11 cellular contexts compared by ENCODE assay signal in genomic region chr3:172194702-172195392, GRCh38.
DNase-seq lines count a peak whose midpoint lies in the region; ATAC-seq and TF ChIP-seq lines count a peak whose summit lies in the region.
"Had no signal": no experiment of that assay in that cellular context is flagged by ENCODE, and none has a peak within 500 bp of the region (broad histone marks: within the 10 kb centered on the region; RNA-seq: fewer than 3 reads in every experiment).

No MANE protein-coding gene starts in this region.

- H3K27me3 Mint-ChIP-seq in mesothelial cell of epicardium (ENCODE audit: low read depth): no peaks in the 10 kb centered on the region

- H3K9me3 Mint-ChIP-seq in mesothelial cell of epicardium: no peaks in the 10 kb centered on the region
- H3K9me3 Mint-ChIP-seq in activated naive CD4-positive, alpha-beta T cell treated with anti-CD3 and anti-CD28 coated beads, Interleukin-2, amount 50 U/mL, for 72 hours: peaks cover 0 to under 1% of the 10 kb centered on the region in 2 donors

- H3K27ac ChIP-seq in body of pancreas: no peak overlapping the region

- H3K36me3 ChIP-seq in body of pancreas (replicated peaks in 1 of 2; ENCODE audit: insufficient read depth in 1 of 2, low read depth in 2 of 2): no peaks in the 10 kb centered on the region

- ATAC-seq in body of pancreas (peak; percentile 77), HG03354 (IDR thresholded peaks at IDR 0.05; ENCODE audit: poor library complexity, severe bottlenecking, unreplicated experiment) (no peak), GM19023 (IDR thresholded peaks at IDR 0.05; ENCODE audit: unreplicated experiment) (no peak)
- no peak for ATAC-seq in activated naive CD4-positive, alpha-beta T cell treated with anti-CD3 and anti-CD28 coated beads, Interleukin-2, amount 50 U/mL, for 72 hours

- 27 to 30% methylated on average over 4 of the region's 4 CpGs for WGBS in body of pancreas, 2 donors

- H3K4me1 ChIP-seq in body of pancreas: peaks cover 23% of the 10 kb centered on the region

- no peak for TF ChIP-seq POLR2A in body of pancreas (IDR thresholded peaks at IDR 0.05)

- H3K27ac Mint-ChIP-seq in mesothelial cell of epicardium: peak overlapping the region; percentile 48
- no peak overlapping the region for H3K27ac Mint-ChIP-seq in activated naive CD4-positive, alpha-beta T cell treated with anti-CD3 and anti-CD28 coated beads, Interleukin-2, amount 50 U/mL, for 72 hours

- H3K9me3 ChIP-seq in body of pancreas: no peaks in the 10 kb centered on the region

- H3K27me3 ChIP-seq in body of pancreas: no peaks in the 10 kb centered on the region

- H3K4me3 Mint-ChIP-seq in mesothelial cell of epicardium: no peak overlapping the region

- H3K36me3 Mint-ChIP-seq in mesothelial cell of epicardium: peaks cover 10% of the 10 kb centered on the region
- peaks cover 0 to 6% of the 10 kb centered on the region in 2 donors for H3K36me3 Mint-ChIP-seq in activated naive CD4-positive, alpha-beta T cell treated with anti-CD3 and anti-CD28 coated beads, Interleukin-2, amount 50 U/mL, for 72 hours

- no peak for TF ChIP-seq CTCF in body of pancreas (IDR thresholded peaks at IDR 0.05)
- TF ChIP-seq CTCF in mesothelial cell of epicardium (IDR thresholded peaks at IDR 0.05; ENCODE audit: unreplicated experiment): no peak

- DNase-seq in Daoy (ENCODE audit: low read depth) (peak; percentile 72), NCI-H1436 (lab: John Stamatoyannopoulos, UW) (peak; percentile 71), body of pancreas (peak in 1 of 4 donors; percentile 45), mesothelial cell of epicardium (ENCODE audit: low spot score in 2 of 2, unreplicated experiment in 2 of 2) (no peak), RPMI8226 (no peak)
- DNase-seq in activated naive CD4-positive, alpha-beta T cell treated with anti-CD3 and anti-CD28 coated beads, Interleukin-2, amount 50 U/mL, for 72 hours (ENCODE audit: low spot score in 2 of 2): no peak
- DNase-seq: activated CD8-positive, alpha-beta memory T cell treated with anti-CD3 and anti-CD28 coated beads for 24 hours; effector CD4-positive, alpha-beta T cell; GOT3 had no signal

- intact Hi-C loops in body of pancreas (cut with DNase I): no loop called here

- H3K4me1 Mint-ChIP-seq in mesothelial cell of epicardium: peaks cover 17% of the 10 kb centered on the region

- no peak overlapping the region for H3K4me3 ChIP-seq in body of pancreas

Comparison
In these comparisons a context has a peak if more than half of its experiments do, and no peak if none do; other contexts are left out.
1. DNase-seq: peak in Daoy (single experiment) and NCI-H1436 (single experiment); none in mesothelial cell of epicardium (0 of 2), activated naive CD4-positive, alpha-beta T cell treated with anti-CD3 and anti-CD28 coated beads, Interleukin-2, amount 50 U/mL, for 72 hours (0 of 2) and RPMI8226 (single experiment).